1 cellular context compared by ENCODE assay signal in the genomic region with DNA sequence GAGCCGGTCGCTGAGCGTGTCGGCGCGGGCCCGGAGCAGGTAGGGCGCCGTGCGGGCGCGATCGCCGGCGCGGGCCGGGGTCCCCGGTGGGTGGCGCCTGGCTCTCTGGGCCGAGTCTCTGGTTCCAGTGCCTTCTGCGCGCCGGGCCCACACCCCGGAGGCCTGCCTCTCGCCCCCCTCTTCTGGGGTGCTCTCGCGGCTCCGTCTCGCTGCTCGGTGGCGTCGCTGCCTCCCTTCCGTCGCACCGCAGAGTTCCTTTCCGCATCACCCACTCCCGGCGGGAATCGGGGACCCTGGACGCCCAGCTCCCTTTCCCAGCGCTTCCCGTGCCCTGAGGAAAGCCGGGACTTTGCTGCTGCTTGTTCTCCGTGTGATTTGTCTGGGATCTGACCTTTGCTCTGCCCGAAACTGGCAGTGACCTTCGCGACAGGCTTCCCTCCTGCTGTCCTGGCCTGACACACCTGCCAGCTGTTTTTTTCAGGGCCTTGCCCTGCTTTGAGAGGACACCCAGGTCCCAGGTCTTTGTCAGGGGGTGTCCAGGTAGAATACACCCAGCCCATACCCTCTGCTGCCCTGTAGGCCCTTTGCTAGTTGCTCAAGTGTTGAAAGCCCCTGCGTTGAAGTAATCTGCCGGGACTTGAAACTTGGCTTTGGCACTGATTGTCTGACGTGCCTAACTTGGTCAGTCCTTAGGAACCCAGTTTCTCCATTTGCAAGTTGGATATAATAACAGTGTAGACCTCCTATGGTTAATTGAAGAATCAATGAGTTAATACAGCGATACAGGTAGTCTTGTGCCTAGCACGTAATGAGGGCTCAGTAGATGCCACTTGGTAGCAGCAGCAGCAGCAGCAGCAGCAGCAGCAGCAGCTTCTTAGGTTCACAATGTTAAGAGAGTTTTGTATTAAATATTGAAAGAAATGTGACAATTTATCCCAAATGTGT.
TF ChIP-seq lines count a peak whose summit lies in the region.

No MANE protein-coding gene starts in this region.

TF ChIP-seq in HepG2, 621 proteins besides CTCF, POLR2A, EP300 and RAD21 (continued from another document and continues in another):
- TF ChIP-seq, protein P1, sequence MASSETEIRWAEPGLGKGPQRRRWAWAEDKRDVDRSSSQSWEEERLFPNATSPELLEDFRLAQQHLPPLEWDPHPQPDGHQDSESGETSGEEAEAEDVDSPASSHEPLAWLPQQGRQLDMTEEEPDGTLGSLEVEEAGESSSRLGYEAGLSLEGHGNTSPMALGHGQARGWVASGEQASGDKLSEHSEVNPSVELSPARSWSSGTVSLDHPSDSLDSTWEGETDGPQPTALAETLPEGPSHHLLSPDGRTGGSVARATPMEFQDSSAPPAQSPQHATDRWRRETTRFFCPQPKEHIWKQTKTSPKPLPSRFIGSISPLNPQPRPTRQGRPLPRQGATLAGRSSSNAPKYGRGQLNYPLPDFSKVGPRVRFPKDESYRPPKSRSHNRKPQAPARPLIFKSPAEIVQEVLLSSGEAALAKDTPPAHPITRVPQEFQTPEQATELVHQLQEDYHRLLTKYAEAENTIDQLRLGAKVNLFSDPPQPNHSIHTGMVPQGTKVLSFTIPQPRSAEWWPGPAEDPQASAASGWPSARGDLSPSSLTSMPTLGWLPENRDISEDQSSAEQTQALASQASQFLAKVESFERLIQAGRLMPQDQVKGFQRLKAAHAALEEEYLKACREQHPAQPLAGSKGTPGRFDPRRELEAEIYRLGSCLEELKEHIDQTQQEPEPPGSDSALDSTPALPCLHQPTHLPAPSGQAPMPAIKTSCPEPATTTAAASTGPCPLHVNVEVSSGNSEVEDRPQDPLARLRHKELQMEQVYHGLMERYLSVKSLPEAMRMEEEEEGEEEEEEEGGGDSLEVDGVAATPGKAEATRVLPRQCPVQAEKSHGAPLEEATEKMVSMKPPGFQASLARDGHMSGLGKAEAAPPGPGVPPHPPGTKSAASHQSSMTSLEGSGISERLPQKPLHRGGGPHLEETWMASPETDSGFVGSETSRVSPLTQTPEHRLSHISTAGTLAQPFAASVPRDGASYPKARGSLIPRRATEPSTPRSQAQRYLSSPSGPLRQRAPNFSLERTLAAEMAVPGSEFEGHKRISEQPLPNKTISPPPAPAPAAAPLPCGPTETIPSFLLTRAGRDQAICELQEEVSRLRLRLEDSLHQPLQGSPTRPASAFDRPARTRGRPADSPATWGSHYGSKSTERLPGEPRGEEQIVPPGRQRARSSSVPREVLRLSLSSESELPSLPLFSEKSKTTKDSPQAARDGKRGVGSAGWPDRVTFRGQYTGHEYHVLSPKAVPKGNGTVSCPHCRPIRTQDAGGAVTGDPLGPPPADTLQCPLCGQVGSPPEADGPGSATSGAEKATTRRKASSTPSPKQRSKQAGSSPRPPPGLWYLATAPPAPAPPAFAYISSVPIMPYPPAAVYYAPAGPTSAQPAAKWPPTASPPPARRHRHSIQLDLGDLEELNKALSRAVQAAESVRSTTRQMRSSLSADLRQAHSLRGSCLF (CRISPR knock-in tag; IDR thresholded peaks at IDR 0.05; ENCODE audit: borderline replicate concordance), result no peak
- TF ChIP-seq ZMYM3 (CRISPR knock-in tag; IDR thresholded peaks at IDR 0.05) (no peak), ZNF709 (CRISPR knock-in tag; IDR thresholded peaks at IDR 0.05) (no peak; the same call in 1 of the 2 replicates), MAF1 (CRISPR knock-in tag; IDR thresholded peaks at IDR 0.05; ENCODE audit: borderline replicate concordance) (no peak), SRSF4 (IDR thresholded peaks at IDR 0.05; ENCODE audit: low read depth, low read length, poor library complexity, severe bottlenecking) (no peak), ZNF20 (CRISPR knock-in tag; IDR thresholded peaks at IDR 0.05) (no peak), HES4 (CRISPR knock-in tag; IDR thresholded peaks at IDR 0.05; ENCODE audit: borderline replicate concordance) (no peak; the same call in 1 of the 2 replicates), ZZZ3 (CRISPR knock-in tag; IDR thresholded peaks at IDR 0.05; ENCODE audit: borderline replicate concordance) (no peak), TCF7 (IDR thresholded peaks at IDR 0.05; ENCODE audit: low read depth) (no peak), ZMAT3 (CRISPR knock-in tag; conservative IDR thresholded peaks at IDR 0.05) (no peak), MXD4 (CRISPR knock-in tag; IDR thresholded peaks at IDR 0.05) (no peak), ZNF576 (CRISPR knock-in tag; IDR thresholded peaks at IDR 0.05) (no peak), MTA3 (CRISPR knock-in tag; IDR thresholded peaks at IDR 0.05) (no peak), GLI4 (CRISPR knock-in tag; IDR thresholded peaks at IDR 0.05; ENCODE audit: borderline replicate concordance) (no peak), RERE (CRISPR knock-in tag; IDR thresholded peaks at IDR 0.05; ENCODE audit: low read depth) (no peak), ATF1 (CRISPR knock-in tag; IDR thresholded peaks at IDR 0.05) (no peak), RBM39 (IDR thresholded peaks at IDR 0.05; ENCODE audit: low read depth, low read length, poor library complexity, severe bottlenecking) (peak; percentile 75), ZNF569 (CRISPR knock-in tag; IDR thresholded peaks at IDR 0.05; ENCODE audit: borderline replicate concordance) (no peak), SMAD3 (CRISPR knock-in tag; IDR thresholded peaks at IDR 0.05) (no peak), ZNF646 (CRISPR knock-in tag; IDR thresholded peaks at IDR 0.05) (no peak), ZNF430 (CRISPR knock-in tag; IDR thresholded peaks at IDR 0.05) (no peak), NFYB (CRISPR knock-in tag; IDR thresholded peaks at IDR 0.05) (no peak), ZNF138 (CRISPR knock-in tag; IDR thresholded peaks at IDR 0.05; ENCODE audit: low read depth) (no peak)
- TF ChIP-seq, protein P2, sequence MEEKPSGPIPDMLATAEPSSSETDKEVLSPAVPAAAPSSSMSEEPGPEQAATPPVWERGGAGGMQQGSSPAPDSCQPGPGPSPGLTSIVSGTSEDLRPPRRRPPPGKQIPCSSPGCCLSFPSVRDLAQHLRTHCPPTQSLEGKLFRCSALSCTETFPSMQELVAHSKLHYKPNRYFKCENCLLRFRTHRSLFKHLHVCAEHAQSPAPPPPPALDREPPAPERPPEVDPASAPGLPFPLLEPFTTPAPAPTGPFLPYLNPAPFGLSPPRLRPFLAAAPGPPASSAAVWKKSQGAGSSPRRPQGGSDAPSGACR (CRISPR knock-in tag; IDR thresholded peaks at IDR 0.05), result no peak
- TF ChIP-seq, protein P3, sequence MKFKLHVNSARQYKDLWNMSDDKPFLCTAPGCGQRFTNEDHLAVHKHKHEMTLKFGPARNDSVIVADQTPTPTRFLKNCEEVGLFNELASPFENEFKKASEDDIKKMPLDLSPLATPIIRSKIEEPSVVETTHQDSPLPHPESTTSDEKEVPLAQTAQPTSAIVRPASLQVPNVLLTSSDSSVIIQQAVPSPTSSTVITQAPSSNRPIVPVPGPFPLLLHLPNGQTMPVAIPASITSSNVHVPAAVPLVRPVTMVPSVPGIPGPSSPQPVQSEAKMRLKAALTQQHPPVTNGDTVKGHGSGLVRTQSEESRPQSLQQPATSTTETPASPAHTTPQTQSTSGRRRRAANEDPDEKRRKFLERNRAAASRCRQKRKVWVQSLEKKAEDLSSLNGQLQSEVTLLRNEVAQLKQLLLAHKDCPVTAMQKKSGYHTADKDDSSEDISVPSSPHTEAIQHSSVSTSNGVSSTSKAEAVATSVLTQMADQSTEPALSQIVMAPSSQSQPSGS (CRISPR knock-in tag; IDR thresholded peaks at IDR 0.05), result no peak
- TF ChIP-seq, protein P4, sequence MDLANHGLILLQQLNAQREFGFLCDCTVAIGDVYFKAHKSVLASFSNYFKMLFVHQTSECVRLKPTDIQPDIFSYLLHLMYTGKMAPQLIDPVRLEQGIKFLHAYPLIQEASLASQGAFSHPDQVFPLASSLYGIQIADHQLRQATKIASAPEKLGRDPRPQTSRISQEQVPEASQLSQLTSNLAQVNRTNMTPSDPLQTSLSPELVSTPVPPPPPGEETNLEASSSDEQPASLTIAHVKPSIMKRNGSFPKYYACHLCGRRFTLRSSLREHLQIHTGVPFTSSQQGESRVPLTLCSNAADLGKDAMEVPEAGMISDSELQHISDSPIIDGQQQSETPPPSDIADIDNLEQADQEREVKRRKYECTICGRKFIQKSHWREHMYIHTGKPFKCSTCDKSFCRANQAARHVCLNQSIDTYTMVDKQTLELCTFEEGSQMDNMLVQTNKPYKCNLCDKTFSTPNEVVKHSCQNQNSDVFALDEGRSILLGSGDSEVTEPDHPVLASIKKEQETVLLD (CRISPR knock-in tag; IDR thresholded peaks at IDR 0.05; ENCODE audit: low read depth), result no peak
- TF ChIP-seq, protein P5, sequence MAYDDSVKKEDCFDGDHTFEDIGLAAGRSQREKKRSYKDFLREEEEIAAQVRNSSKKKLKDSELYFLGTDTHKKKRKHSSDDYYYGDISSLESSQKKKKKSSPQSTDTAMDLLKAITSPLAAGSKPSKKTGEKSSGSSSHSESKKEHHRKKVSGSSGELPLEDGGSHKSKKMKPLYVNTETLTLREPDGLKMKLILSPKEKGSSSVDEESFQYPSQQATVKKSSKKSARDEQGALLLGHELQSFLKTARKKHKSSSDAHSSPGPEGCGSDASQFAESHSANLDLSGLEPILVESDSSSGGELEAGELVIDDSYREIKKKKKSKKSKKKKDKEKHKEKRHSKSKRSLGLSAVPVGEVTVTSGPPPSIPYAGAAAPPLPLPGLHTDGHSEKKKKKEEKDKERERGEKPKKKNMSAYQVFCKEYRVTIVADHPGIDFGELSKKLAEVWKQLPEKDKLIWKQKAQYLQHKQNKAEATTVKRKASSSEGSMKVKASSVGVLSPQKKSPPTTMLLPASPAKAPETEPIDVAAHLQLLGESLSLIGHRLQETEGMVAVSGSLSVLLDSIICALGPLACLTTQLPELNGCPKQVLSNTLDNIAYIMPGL (CRISPR knock-in tag; IDR thresholded peaks at IDR 0.05; ENCODE audit: borderline replicate concordance in 1 of 2, low read depth in 1 of 2), result no peak; a peak in 1 of 4 replicates
